8 cellular contexts compared by ENCODE assay signal in the genomic region with DNA sequence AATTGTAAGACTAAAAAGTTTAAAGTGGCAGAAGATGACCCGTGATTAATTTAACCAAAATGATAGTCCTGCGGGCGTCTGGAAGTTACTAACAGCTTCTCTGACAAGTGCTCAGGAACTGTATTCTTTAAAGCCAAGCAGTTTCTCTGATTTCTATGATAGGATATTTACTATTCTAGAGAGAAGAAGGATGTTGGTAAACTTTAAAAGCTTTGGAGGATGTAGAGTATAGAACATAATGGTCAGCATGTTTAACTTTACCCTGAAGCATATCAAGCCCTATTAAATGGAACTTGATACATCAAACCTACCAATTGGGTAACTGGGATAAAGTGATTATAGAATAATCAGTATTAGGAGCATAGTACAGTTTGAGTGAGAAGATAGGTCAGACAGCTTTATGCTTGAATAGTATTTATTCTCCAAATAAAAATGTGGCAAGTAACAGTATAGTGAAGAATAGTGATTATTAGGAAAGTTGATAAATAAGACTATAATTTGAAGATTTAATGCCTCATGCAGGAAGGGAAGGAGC. TPM values are rescaled to one million over a fixed set of nuclear protein-coding genes. Genes with fewer than 3 reads are reported as not detected.
DNase-seq lines count a peak whose midpoint lies in the region; ATAC-seq and TF ChIP-seq lines count a peak whose summit lies in the region.

No MANE protein-coding gene starts in this region.

- intact Hi-C loops in left ventricle myocardium inferior (cut with micrococcal nuclease): loop anchor here (10.0 kb wide), 2 partner anchors 52 to 142 kb away; no protein-coding TSS in a partner anchor
- intact Hi-C loops in cardiac septum (cut with DNase I): loop anchor here (5.0 kb wide), 3 partner anchors 130 to 540 kb away; partner anchors contain the start of gene RBPJ
- intact Hi-C loops in ascending aorta (cut with DNase I): loop anchor here (5.0 kb wide), 1 partner anchor 1485 kb away; the partner anchor contains the start of gene ANAPC4
- intact Hi-C loops in vagina (cut with DNase I): no loop called here

- H3K4me3 ChIP-seq in left ventricle myocardium inferior (peak overlapping the region; percentile 90), ascending aorta (peak overlapping the region; percentile 95 to 100), mesodermal cell (ENCODE audit: extremely low read depth, insufficient read depth, low read length, poor library complexity, severe bottlenecking) (peak overlapping the region; percentile 72), vagina (peak overlapping the region; percentile 83 to 92)

- no CpG with 5 or more reads among the region's 3 CpGs for WGBS in mesodermal cell (ENCODE audit: insufficient coverage in 2 of 2), 2 experiments

- H3K4me1 ChIP-seq in left ventricle myocardium inferior: peaks cover 84% of the 10 kb centered on the region
- peaks cover 7 to 20% of the 10 kb centered on the region in 2 donors for H3K4me1 ChIP-seq in ascending aorta
- peaks cover 28% of the 10 kb centered on the region for H3K4me1 ChIP-seq in mesodermal cell (ENCODE audit: control insufficient read depth, insufficient read depth, low read length, poor library complexity, severe bottlenecking)
- H3K4me1 ChIP-seq in vagina: peaks cover 48% of the 10 kb centered on the region

- TF ChIP-seq CTCF in left ventricle myocardium inferior (IDR thresholded peaks at IDR 0.05; ENCODE audit: borderline replicate concordance) (no peak), ascending aorta (IDR thresholded peaks at IDR 0.05) (no peak), vagina (IDR thresholded peaks at IDR 0.05) (no peak)

- H3K9me3 ChIP-seq in left ventricle myocardium inferior (replicated peaks): no peaks in the 10 kb centered on the region
- no peaks in the 10 kb centered on the region for H3K9me3 ChIP-seq in ascending aorta
- no peaks in the 10 kb centered on the region for H3K9me3 ChIP-seq in mesodermal cell (ENCODE audit: control insufficient read depth, low read length)
- no peaks in the 10 kb centered on the region for H3K9me3 ChIP-seq in vagina

- H3K27ac ChIP-seq in left ventricle myocardium inferior (replicated peaks): peak overlapping the region; percentile 97
- peak overlapping the region in 1 of 2 donors; percentile 13 for H3K27ac ChIP-seq in ascending aorta
- no peak overlapping the region for H3K27ac ChIP-seq in mesodermal cell (ENCODE audit: low read depth, low read length, severe bottlenecking)
- peak overlapping the region; percentile 93 for H3K27ac ChIP-seq in vagina

- no peak for DNase-seq in left ventricle myocardium inferior
- no peak for DNase-seq in cardiac septum (ENCODE audit: low spot score)
- no peak for DNase-seq in ascending aorta (ENCODE audit: low spot score in 2 of 2)
- no peak for DNase-seq in vagina (ENCODE audit: extremely low spot score in 2 of 2)
- DNase-seq in D341Med (ENCODE audit: low spot score): no peak
- DNase-seq in DMS79 treated with DMSO at 0.1 percent for 48 hours (lab: John Stamatoyannopoulos, UW): no peak

- ATAC-seq in GM19023 (IDR thresholded peaks at IDR 0.05; ENCODE audit: unreplicated experiment): no peak

- H3K36me3 ChIP-seq in left ventricle myocardium inferior: no peaks in the 10 kb centered on the region
- no peaks in the 10 kb centered on the region for H3K36me3 ChIP-seq in ascending aorta
- H3K36me3 ChIP-seq in mesodermal cell (ENCODE audit: control insufficient read depth, insufficient read depth, low read length): no peaks in the 10 kb centered on the region
- no peaks in the 10 kb centered on the region for H3K36me3 ChIP-seq in vagina

- no peaks in the 10 kb centered on the region for H3K27me3 ChIP-seq in left ventricle myocardium inferior (ENCODE audit: low read depth)
- no peaks in the 10 kb centered on the region for H3K27me3 ChIP-seq in ascending aorta
- no peaks in the 10 kb centered on the region for H3K27me3 ChIP-seq in vagina

- TF ChIP-seq POLR2A in vagina (IDR thresholded peaks at IDR 0.05): no peak

RNA-seq across cellular contexts. Expression of gene STIM2, which starts 1.8 kb away (rescaled TPM):
- total RNA-seq in left ventricle myocardium inferior (12.2 TPM), cardiac septum (10.1 TPM), ascending aorta (17.2 TPM), vagina (39.5 TPM)
- polyA plus RNA-seq in mesodermal cell (2013, experiment 1 of 2): 31.3 TPM
- polyA plus RNA-seq in mesodermal cell (2013, experiment 2 of 2): 33.7 TPM
